In genomic region chr17:8118769-8119574, GRCh38 we compare ENCODE assay signal across 1 cellular context.
TF ChIP-seq lines count a peak whose summit lies in the region.

No MANE protein-coding gene starts in this region.

TF ChIP-seq in HepG2, 621 proteins besides CTCF, POLR2A, EP300 and RAD21 (continued from another document and continues in another):
- TF ChIP-seq KIAA2018 (CRISPR knock-in tag; IDR thresholded peaks at IDR 0.05; ENCODE audit: borderline replicate concordance): no peak
- TF ChIP-seq U2AF2 (IDR thresholded peaks at IDR 0.05; ENCODE audit: low read depth, low read length): no peak
- no peak for TF ChIP-seq SMYD3 (CRISPR knock-in tag; IDR thresholded peaks at IDR 0.05)
- TF ChIP-seq ZC3H13 (CRISPR knock-in tag; IDR thresholded peaks at IDR 0.05): no peak
- no peak for TF ChIP-seq ZNF18 (CRISPR knock-in tag; IDR thresholded peaks at IDR 0.05; ENCODE audit: insufficient replicate concordance)
- no peak for TF ChIP-seq ZNF30 (CRISPR knock-in tag; IDR thresholded peaks at IDR 0.05)
- TF ChIP-seq ZMYM4 (CRISPR knock-in tag; IDR thresholded peaks at IDR 0.05): no peak
- TF ChIP-seq ZNF710 (CRISPR knock-in tag; IDR thresholded peaks at IDR 0.05; ENCODE audit: borderline replicate concordance): no peak
- TF ChIP-seq PRDM4 (CRISPR knock-in tag; IDR thresholded peaks at IDR 0.05; ENCODE audit: borderline replicate concordance): 0 out of 2 replicates have a peak, but pooled peaks have one; percentile 14
- TF ChIP-seq RBFOX2 (IDR thresholded peaks at IDR 0.05; ENCODE audit: low read depth, low read length): no peak
- no peak for TF ChIP-seq NONO (IDR thresholded peaks at IDR 0.05)
- no peak for TF ChIP-seq NONO (CRISPR knock-in tag; conservative IDR thresholded peaks at IDR 0.05)
- TF ChIP-seq RBM39 (IDR thresholded peaks at IDR 0.05; ENCODE audit: low read depth, low read length, poor library complexity, severe bottlenecking): no peak
- TF ChIP-seq RFXANK (CRISPR knock-in tag; IDR thresholded peaks at IDR 0.05): peak; percentile 78; the same call in 1 of the 2 replicates
- no peak for TF ChIP-seq TGIF2 (CRISPR knock-in tag; IDR thresholded peaks at IDR 0.05)
- TF ChIP-seq NFE2L1 (CRISPR knock-in tag; IDR thresholded peaks at IDR 0.05; ENCODE audit: borderline replicate concordance): no peak
- no peak for TF ChIP-seq ZNF224 (CRISPR knock-in tag; IDR thresholded peaks at IDR 0.05)
- TF ChIP-seq PRDM15 (CRISPR knock-in tag; IDR thresholded peaks at IDR 0.05): no peak
- no peak for TF ChIP-seq ZNF253 (CRISPR knock-in tag; IDR thresholded peaks at IDR 0.05; ENCODE audit: borderline replicate concordance)
- no peak for TF ChIP-seq HNRNPUL1 (IDR thresholded peaks at IDR 0.05; ENCODE audit: low read depth, low read length)
- TF ChIP-seq MAF1 (CRISPR knock-in tag; IDR thresholded peaks at IDR 0.05; ENCODE audit: borderline replicate concordance): peak; percentile 98; the same call in 1 of the 2 replicates
- peak; percentile 95 to 98 for TF ChIP-seq HMGXB4 (CRISPR knock-in tag; IDR thresholded peaks at IDR 0.05; ENCODE audit: borderline replicate concordance in 1 of 2, low read depth in 1 of 2)
- TF ChIP-seq ZNF10 (CRISPR knock-in tag; IDR thresholded peaks at IDR 0.05; ENCODE audit: borderline replicate concordance, low read depth): no peak
- TF ChIP-seq POLR2AphosphoS5 (IDR thresholded peaks at IDR 0.05; ENCODE audit: low read depth, low read length): no peak
- TF ChIP-seq ZBTB8A (CRISPR knock-in tag; IDR thresholded peaks at IDR 0.05; ENCODE audit: borderline replicate concordance, low read depth): no peak
- TF ChIP-seq BRD4 (CRISPR knock-in tag; IDR thresholded peaks at IDR 0.05): no peak
- no peak for TF ChIP-seq ZNF576 (CRISPR knock-in tag; IDR thresholded peaks at IDR 0.05)
- no peak for TF ChIP-seq FLYWCH1 (CRISPR knock-in tag; IDR thresholded peaks at IDR 0.05)
- no peak for TF ChIP-seq ZUFSP (CRISPR knock-in tag; IDR thresholded peaks at IDR 0.05; ENCODE audit: borderline replicate concordance)
- TF ChIP-seq THAP11 (CRISPR knock-in tag; IDR thresholded peaks at IDR 0.05): 0 out of 2 replicates have a peak, but pooled peaks have one; percentile 12
- TF ChIP-seq ZNF704 (CRISPR knock-in tag; IDR thresholded peaks at IDR 0.05; ENCODE audit: borderline replicate concordance): 0 out of 2 replicates have a peak, but pooled peaks have one; percentile 51
- TF ChIP-seq ZNF251 (CRISPR knock-in tag; IDR thresholded peaks at IDR 0.05): no peak
- TF ChIP-seq MTF1 (CRISPR knock-in tag; IDR thresholded peaks at IDR 0.05): no peak
- no peak for TF ChIP-seq ZNF296 (CRISPR knock-in tag; conservative IDR thresholded peaks at IDR 0.05)
- no peak for TF ChIP-seq ISX (CRISPR knock-in tag; conservative IDR thresholded peaks at IDR 0.05)
